ENCODE assay signal across 18 cellular contexts in the genomic region with DNA sequence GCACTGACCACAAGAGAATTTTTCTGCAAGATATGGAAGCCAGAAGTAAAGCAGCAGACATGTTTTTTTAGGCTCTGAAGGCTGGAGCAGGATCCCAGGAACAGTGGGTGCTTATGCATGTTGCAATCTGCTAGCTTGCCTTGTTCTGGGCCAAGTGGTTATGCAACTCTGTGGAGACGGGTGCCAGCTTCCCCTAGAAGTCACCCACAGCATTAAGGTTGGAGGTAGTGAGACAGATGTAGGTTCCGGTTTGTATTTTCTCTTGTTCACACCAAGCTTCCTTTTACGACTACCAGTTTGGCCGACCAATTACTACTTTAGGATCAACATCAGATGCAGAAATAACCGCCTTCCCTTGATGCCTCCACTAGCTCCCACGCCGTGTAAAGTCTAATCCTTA. TPM values are rescaled to one million over a fixed set of nuclear protein-coding genes. Genes with fewer than 3 reads are reported as not detected.
DNase-seq lines count a peak whose midpoint lies in the region; ATAC-seq and TF ChIP-seq lines count a peak whose summit lies in the region.
"Had no signal": no experiment of that assay in that cellular context is flagged by ENCODE, and none has a peak within 500 bp of the region (broad histone marks: within the 10 kb centered on the region; RNA-seq: fewer than 3 reads in every experiment).

No MANE protein-coding gene starts in this region.

- H3K4me3 Mint-ChIP-seq in CD4-positive, alpha-beta T cell, result no peak overlapping the region
- H3K4me3 Mint-ChIP-seq: activated T-cell treated with anti-CD3 and anti-CD28 coated beads, Interleukin-2, amount 50 U/mL, for 72 hours; brain; neural crest cell had no signal

- H3K27ac Mint-ChIP-seq in CD4-positive, alpha-beta T cell, result no peak overlapping the region
- H3K27ac Mint-ChIP-seq: activated T-cell treated with anti-CD3 and anti-CD28 coated beads, Interleukin-2, amount 50 U/mL, for 72 hours had no signal

- TF ChIP-seq POLR2A in right lobe of liver (IDR thresholded peaks at IDR 0.05) (no peak), testis (IDR thresholded peaks at IDR 0.05) (no peak)

- TF ChIP-seq CTCF in choroid plexus epithelial cell (conservative IDR thresholded peaks at IDR 0.05; ENCODE audit: low read depth, low read length) (no peak), right lobe of liver (IDR thresholded peaks at IDR 0.05) (no peak), testis (IDR thresholded peaks at IDR 0.05) (no peak)
- TF ChIP-seq CTCF in CD4-positive, alpha-beta T cell (IDR thresholded peaks at IDR 0.05), result no peak

- WGBS in right lobe of liver (ENCODE audit: insufficient coverage, low coverage, low lambda C conversion rate, missing lambda C conversion rate), result 46% methylated on average over 3 of the region's 7 CpGs
- 73 to 79% methylated on average over 7 of the region's 7 CpGs for WGBS in testis, 2 donors

- H3K4me3 ChIP-seq in choroid plexus epithelial cell (ENCODE audit: low read depth, low read length) (no peak overlapping the region), right lobe of liver (no peak overlapping the region), testis (no peak overlapping the region)
- H3K4me3 ChIP-seq: SJSA1 had no signal

- H3K27me3 ChIP-seq in right lobe of liver, result no peaks in the 10 kb centered on the region
- H3K27me3 ChIP-seq in testis, result no peaks in the 10 kb centered on the region
- no peaks in the 10 kb centered on the region for H3K27me3 ChIP-seq in CD4-positive, alpha-beta T cell (ENCODE audit: control insufficient read depth, insufficient read depth, low read length)
- H3K27me3 ChIP-seq: SJSA1 had no signal

- no peaks in the 10 kb centered on the region for H3K27me3 Mint-ChIP-seq in CD4-positive, alpha-beta T cell
- H3K27me3 Mint-ChIP-seq: brain had no signal

- POLR2A ChIA-PET in CD4-positive, alpha-beta T cell (lab: Charles Lee), result no interaction called here

- H3K9me3 ChIP-seq in right lobe of liver (no peaks in the 10 kb centered on the region), testis (no peaks in the 10 kb centered on the region)
- no peaks in the 10 kb centered on the region for H3K9me3 ChIP-seq in CD4-positive, alpha-beta T cell (ENCODE audit: control insufficient read depth, low read length)
- H3K9me3 ChIP-seq: SJSA1 had no signal

- CTCF ChIA-PET in CD4-positive, alpha-beta T cell (lab: Charles Lee), result no interaction called here

- peak; percentile 78 to 94 for DNase-seq in NOMO-1 (lab: John Stamatoyannopoulos, UW; ENCODE audit: unreplicated experiment in 2 of 2)
- DNase-seq in choroid plexus epithelial cell (ENCODE audit: low read depth), result peak; percentile 57
- peak; percentile 59 to 85 (median 83) for DNase-seq in right lobe of liver
- peak; percentile 45 for DNase-seq in testis
- no peak for DNase-seq in islet precursor cell
- no peak for DNase-seq in mesenteric fat pad (ENCODE audit: low spot score)
- DNase-seq in SK-N-DZ (ENCODE audit: low spot score), result no peak
- DNase-seq in CD4-positive, alpha-beta T cell, result no peak
- DNase-seq: activated T-cell treated with anti-CD3 and anti-CD28 coated beads, Interleukin-2, amount 50 U/mL, for 72 hours; NCI-H1092 treated with DMSO at 0.1 percent for 48 hours; NCI-H510A; stimulated activated CD4-positive, alpha-beta T cell treated with anti-CD3 and anti-CD28 coated beads, Interleukin-2, amount 100 ng/mL, for 24 hours; stimulated activated naive CD4-positive, alpha-beta T cell had no signal

- H3K36me3 ChIP-seq in right lobe of liver (no peaks in the 10 kb centered on the region), testis (ENCODE audit: low read depth, missing control alignments) (no peaks in the 10 kb centered on the region)

- H3K4me1 ChIP-seq in right lobe of liver, result peaks cover 0 to 31% (median 9%) of the 10 kb centered on the region in 4 donors
- H3K4me1 ChIP-seq in testis, result peaks cover 5% of the 10 kb centered on the region
- H3K4me1 ChIP-seq: SJSA1 had no signal

- no peaks in the 10 kb centered on the region for H3K9me3 Mint-ChIP-seq in CD4-positive, alpha-beta T cell
- H3K9me3 Mint-ChIP-seq: activated T-cell treated with anti-CD3 and anti-CD28 coated beads, Interleukin-2, amount 50 U/mL, for 72 hours; brain; neural crest cell had no signal

- peak; percentile 92 to 96 (median 93) for ATAC-seq in right lobe of liver
- ATAC-seq in CD4-positive, alpha-beta T cell (ENCODE audit: poor library complexity), result no peak
- ATAC-seq: activated CD4-positive, CD25-positive, alpha-beta regulatory T cell treated with anti-CD3 and anti-CD28 coated beads, Interleukin-2, amount 50 U/mL, for 24 hours; activated T-cell treated with anti-CD3 and anti-CD28 coated beads, Interleukin-2, amount 50 U/mL, for 72 hours had no signal

- H3K36me3 Mint-ChIP-seq in CD4-positive, alpha-beta T cell (ENCODE audit: low read depth), result peaks cover under 1% of the 10 kb centered on the region
- H3K36me3 Mint-ChIP-seq: brain had no signal

- peaks cover 1% of the 10 kb centered on the region for H3K4me1 Mint-ChIP-seq in CD4-positive, alpha-beta T cell (ENCODE audit: low read depth)
- H3K4me1 Mint-ChIP-seq: brain, neural crest cell had no signal

- intact Hi-C loops in right lobe of liver (cut with DNase I), result loop anchor here in 1 of 2 donors (5.0 kb wide), 1 partner anchor 626 kb away; no protein-coding TSS in a partner anchor
- intact Hi-C loops in testis (cut with DNase I; ENCODE audit: low total_unique reads), result no loop called here
- intact Hi-C loops in CD4-positive, alpha-beta T cell (cut with DNase I, micrococcal nuclease), result no loop called here

- H3K27ac ChIP-seq in right lobe of liver (peak overlapping the region in 1 of 3 donors; percentile 11), testis (no peak overlapping the region)
- H3K27ac ChIP-seq in CD4-positive, alpha-beta T cell (ENCODE audit: low read depth, low read length), result no peak overlapping the region
- H3K27ac ChIP-seq: epithelial cell of prostate, SJSA1 had no signal

RNA-seq across cellular contexts. Expression of a gene that starts 11.1 kb away (rescaled TPM):
- total RNA-seq in right lobe of liver, result 10 to 100 TPM in 5 of 6 experiments, 1 to 10 TPM in 1; 9.7 to 15.0 (median 12.9) TPM
- 10 to 100 TPM; 14.6 to 14.7 TPM for total RNA-seq in testis
- polyA plus RNA-seq in testis (ENCODE audit: insufficient read depth, low read depth, low replicate concordance), result 23.6 TPM
- total RNA-seq in mesenteric fat pad, result 40.3 TPM
- polyA plus RNA-seq in SK-N-DZ (2014; cell fraction: cytosol; rRNA removed), result 30.8 and 32.7 TPM in 2 replicates
- 13.5 and 14.0 TPM in 2 replicates for polyA plus RNA-seq in SK-N-DZ (2014; cell fraction: nucleus; rRNA removed)
- total RNA-seq in CD4-positive, alpha-beta T cell, result 10 to 100 TPM; 10.5 to 12.8 TPM

RNA-seq across cellular contexts. Expression of a gene that starts 11.4 kb away (rescaled TPM):
- total RNA-seq in right lobe of liver (10 to 100 TPM in 5 of 6 experiments, 1 to 10 TPM in 1; 8.1 to 27.2 (median 16.2) TPM), testis (10 to 100 TPM; 27.3 to 31.2 TPM), mesenteric fat pad (14.3 TPM)
- polyA plus RNA-seq in testis (ENCODE audit: insufficient read depth, low read depth, low replicate concordance), result 11.8 TPM
- polyA plus RNA-seq in SK-N-DZ (2014; cell fraction: cytosol; rRNA removed), result 22.0 and 27.1 TPM in 2 replicates
- polyA plus RNA-seq in SK-N-DZ (2014; cell fraction: nucleus; rRNA removed), result 25.1 and 26.3 TPM in 2 replicates
- 100 to 1,000 TPM; 135 TPM for total RNA-seq in CD4-positive, alpha-beta T cell

Comparison
In these comparisons a context has a peak if more than half of its experiments do, and no peak if none do; other contexts are left out.
1. DNase-seq: peak in NOMO-1 (2 of 2), choroid plexus epithelial cell (single experiment), right lobe of liver (3 of 3) and testis (single experiment); none in islet precursor cell (single experiment), mesenteric fat pad (single experiment), SK-N-DZ (single experiment) and CD4-positive, alpha-beta T cell (0 of 10).